In the genomic region with DNA sequence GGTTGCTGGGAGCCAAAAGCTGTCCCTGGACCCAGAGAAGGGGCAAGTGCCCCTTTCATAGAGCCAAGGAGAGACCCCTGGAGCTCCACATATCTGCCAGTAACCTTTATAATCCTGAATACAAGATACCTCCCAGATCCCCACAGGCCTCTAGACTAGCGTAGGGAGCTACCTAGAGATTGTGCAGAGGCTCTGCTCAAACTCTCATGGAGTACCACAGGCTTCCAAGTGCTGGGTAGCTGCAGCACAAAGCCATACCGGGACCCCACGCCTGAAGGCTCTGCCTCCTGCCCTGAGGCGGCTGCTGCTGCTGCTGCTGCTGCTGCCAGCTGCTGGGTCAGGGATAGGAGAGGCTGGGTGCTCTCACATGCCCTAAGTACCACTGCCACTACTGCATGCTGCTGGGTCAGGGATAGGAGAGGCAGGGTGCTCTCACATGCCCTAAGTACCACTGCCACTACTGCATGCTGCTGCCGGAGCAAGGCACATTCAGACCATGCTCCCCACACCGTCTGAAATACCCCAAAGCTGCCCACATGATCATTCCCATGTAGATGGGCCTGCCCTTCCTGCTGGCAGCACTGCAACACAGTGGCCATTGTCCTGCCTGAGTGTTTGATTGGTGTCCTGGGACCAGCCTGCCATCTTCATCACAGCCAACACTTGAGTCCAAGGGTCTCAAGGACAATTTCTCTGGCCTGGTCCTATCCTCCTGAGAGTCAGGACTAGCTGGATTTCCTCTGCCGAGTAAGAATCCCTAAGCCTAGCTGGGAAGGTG, we compare ENCODE assay signal across 1 cellular context.
TF ChIP-seq lines count a peak whose summit lies in the region.

No MANE protein-coding gene starts in this region.

TF ChIP-seq in HepG2, 621 proteins besides CTCF, POLR2A, EP300 and RAD21:
- TF ChIP-seq, protein P1, sequence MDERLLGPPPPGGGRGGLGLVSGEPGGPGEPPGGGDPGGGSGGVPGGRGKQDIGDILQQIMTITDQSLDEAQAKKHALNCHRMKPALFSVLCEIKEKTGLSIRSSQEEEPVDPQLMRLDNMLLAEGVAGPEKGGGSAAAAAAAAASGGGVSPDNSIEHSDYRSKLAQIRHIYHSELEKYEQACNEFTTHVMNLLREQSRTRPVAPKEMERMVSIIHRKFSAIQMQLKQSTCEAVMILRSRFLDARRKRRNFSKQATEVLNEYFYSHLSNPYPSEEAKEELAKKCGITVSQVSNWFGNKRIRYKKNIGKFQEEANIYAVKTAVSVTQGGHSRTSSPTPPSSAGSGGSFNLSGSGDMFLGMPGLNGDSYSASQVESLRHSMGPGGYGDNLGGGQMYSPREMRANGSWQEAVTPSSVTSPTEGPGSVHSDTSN (CRISPR knock-in tag; IDR thresholded peaks at IDR 0.05): no peak
- no peak for TF ChIP-seq GABPA (IDR thresholded peaks at IDR 0.05; ENCODE audit: low read depth, low read length)
- no peak for TF ChIP-seq GABPA (CRISPR knock-in tag; IDR thresholded peaks at IDR 0.05; ENCODE audit: low read depth)
- TF ChIP-seq SRSF1 (optimal IDR thresholded peaks at IDR 0.05; ENCODE audit: low read depth, low read length): no peak
- TF ChIP-seq, protein P2, sequence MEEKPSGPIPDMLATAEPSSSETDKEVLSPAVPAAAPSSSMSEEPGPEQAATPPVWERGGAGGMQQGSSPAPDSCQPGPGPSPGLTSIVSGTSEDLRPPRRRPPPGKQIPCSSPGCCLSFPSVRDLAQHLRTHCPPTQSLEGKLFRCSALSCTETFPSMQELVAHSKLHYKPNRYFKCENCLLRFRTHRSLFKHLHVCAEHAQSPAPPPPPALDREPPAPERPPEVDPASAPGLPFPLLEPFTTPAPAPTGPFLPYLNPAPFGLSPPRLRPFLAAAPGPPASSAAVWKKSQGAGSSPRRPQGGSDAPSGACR (CRISPR knock-in tag; IDR thresholded peaks at IDR 0.05): no peak
- no peak for TF ChIP-seq ZNF317 (CRISPR knock-in tag; IDR thresholded peaks at IDR 0.05)
- TF ChIP-seq, protein P3, sequence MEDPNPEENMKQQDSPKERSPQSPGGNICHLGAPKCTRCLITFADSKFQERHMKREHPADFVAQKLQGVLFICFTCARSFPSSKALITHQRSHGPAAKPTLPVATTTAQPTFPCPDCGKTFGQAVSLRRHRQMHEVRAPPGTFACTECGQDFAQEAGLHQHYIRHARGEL (CRISPR knock-in tag; IDR thresholded peaks at IDR 0.05): no peak
- no peak for TF ChIP-seq ZNF253 (CRISPR knock-in tag; IDR thresholded peaks at IDR 0.05; ENCODE audit: borderline replicate concordance)
- no peak for TF ChIP-seq ZBTB21 (CRISPR knock-in tag; IDR thresholded peaks at IDR 0.05)
- no peak for TF ChIP-seq MTA3 (CRISPR knock-in tag; IDR thresholded peaks at IDR 0.05)
- TF ChIP-seq TSC22D2 (CRISPR knock-in tag; IDR thresholded peaks at IDR 0.05; ENCODE audit: borderline replicate concordance): no peak
- no peak for TF ChIP-seq KDM2A (CRISPR knock-in tag; IDR thresholded peaks at IDR 0.05; ENCODE audit: borderline replicate concordance, low read depth)
- TF ChIP-seq, protein P4, sequence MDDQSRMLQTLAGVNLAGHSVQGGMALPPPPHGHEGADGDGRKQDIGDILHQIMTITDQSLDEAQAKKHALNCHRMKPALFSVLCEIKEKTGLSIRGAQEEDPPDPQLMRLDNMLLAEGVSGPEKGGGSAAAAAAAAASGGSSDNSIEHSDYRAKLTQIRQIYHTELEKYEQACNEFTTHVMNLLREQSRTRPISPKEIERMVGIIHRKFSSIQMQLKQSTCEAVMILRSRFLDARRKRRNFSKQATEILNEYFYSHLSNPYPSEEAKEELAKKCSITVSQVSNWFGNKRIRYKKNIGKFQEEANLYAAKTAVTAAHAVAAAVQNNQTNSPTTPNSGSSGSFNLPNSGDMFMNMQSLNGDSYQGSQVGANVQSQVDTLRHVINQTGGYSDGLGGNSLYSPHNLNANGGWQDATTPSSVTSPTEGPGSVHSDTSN (CRISPR knock-in tag; IDR thresholded peaks at IDR 0.05; ENCODE audit: borderline replicate concordance): no peak
- TF ChIP-seq ZSCAN30 (CRISPR knock-in tag; IDR thresholded peaks at IDR 0.05): no peak
- TF ChIP-seq FIP1L1 (IDR thresholded peaks at IDR 0.05; ENCODE audit: borderline replicate concordance, insufficient read depth, low read depth, low read length): no peak
- TF ChIP-seq ZNF138 (CRISPR knock-in tag; IDR thresholded peaks at IDR 0.05; ENCODE audit: low read depth): no peak
- TF ChIP-seq, protein P5, sequence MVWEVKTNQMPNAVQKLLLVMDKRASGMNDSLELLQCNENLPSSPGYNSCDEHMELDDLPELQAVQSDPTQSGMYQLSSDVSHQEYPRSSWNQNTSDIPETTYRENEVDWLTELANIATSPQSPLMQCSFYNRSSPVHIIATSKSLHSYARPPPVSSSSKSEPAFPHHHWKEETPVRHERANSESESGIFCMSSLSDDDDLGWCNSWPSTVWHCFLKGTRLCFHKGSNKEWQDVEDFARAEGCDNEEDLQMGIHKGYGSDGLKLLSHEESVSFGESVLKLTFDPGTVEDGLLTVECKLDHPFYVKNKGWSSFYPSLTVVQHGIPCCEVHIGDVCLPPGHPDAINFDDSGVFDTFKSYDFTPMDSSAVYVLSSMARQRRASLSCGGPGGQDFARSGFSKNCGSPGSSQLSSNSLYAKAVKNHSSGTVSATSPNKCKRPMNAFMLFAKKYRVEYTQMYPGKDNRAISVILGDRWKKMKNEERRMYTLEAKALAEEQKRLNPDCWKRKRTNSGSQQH (CRISPR knock-in tag; IDR thresholded peaks at IDR 0.05; ENCODE audit: low read depth): no peak
- TF ChIP-seq ZNF101 (CRISPR knock-in tag; IDR thresholded peaks at IDR 0.05; ENCODE audit: borderline replicate concordance, low read depth): no peak
